In the genomic region with DNA sequence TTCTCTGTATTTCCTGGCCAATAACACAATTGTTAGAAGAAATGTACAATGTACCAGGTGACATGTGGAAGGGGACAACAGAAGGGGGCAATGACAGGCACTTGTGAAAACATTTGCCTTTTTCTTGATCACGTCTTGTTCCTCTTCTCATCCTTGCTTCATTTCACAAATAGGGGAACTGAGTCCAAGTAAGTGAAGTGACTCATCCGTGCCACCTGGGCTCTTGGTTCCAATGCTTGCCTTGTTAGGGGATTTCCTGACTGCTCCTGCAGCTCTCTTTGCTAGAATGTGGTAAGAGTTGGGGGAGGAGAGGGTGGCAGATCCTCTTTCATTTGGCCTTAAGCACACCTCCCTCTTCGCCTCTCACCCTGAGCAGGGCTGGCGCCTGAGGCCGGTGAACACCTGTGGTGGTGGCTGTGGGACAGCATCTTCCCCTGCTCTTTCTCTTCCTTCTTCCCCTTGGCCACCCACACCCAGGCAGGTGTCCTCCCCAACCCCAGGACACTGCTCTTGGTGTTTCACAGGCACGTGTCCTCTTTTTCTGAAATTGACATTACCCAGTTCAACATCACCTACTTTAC, we compare ENCODE assay signal across 7 cellular contexts.
A peak's percentile ranks its signal among the peaks of the same experiment; 100 is the strongest.
DNase-seq lines count a peak whose midpoint lies in the region; ATAC-seq and FAIRE-seq lines count a peak whose summit lies in the region.

No MANE protein-coding gene starts in this region.

- peaks cover 0 to 2% of the 10 kb centered on the region in 2 donors for H3K9me3 Mint-ChIP-seq in stimulated activated naive B cell treated with anti-CD40 and anti-IgM and Interleukin-4, amounts not matched to agents 10 μg/mL and 1 μg/mL and 100 μg/mL, for 72 hours

- no peaks in the 10 kb centered on the region for H3K36me3 ChIP-seq in effector memory CD4-positive, alpha-beta T cell (ENCODE audit: control insufficient read depth, insufficient read depth, low read length)

- H3K27ac Mint-ChIP-seq in stimulated activated naive B cell treated with anti-CD40 and anti-IgM and Interleukin-4, amounts not matched to agents 10 μg/mL and 1 μg/mL and 100 μg/mL, for 72 hours: peak overlapping the region; percentile 95

- no peaks in the 10 kb centered on the region for H3K27me3 Mint-ChIP-seq in stimulated activated naive B cell treated with anti-CD40 and anti-IgM and Interleukin-4, amounts not matched to agents 10 μg/mL and 1 μg/mL and 100 μg/mL, for 72 hours

- H3K4me1 ChIP-seq in effector memory CD4-positive, alpha-beta T cell (ENCODE audit: control insufficient read depth, insufficient read depth, low read length, poor library complexity, severe bottlenecking): peaks cover 2% of the 10 kb centered on the region

- DNase-seq in GM19239 (ENCODE audit: insufficient read length, low spot score): no peak
- peak; percentile 9 for DNase-seq in T follicular helper cell (ENCODE audit: low read depth)
- peak in 2 of 3 donors; percentile 17 to 25 for DNase-seq in effector memory CD4-positive, alpha-beta T cell
- DNase-seq in stimulated activated naive B cell treated with anti-CD40 and anti-IgM and Interleukin-4, amounts not matched to agents 10 μg/mL and 1 μg/mL and 100 μg/mL, for 72 hours: peak; percentile 95
- no peak for DNase-seq in effector CD8-positive, alpha-beta T cell (lab: John Stamatoyannopoulos, UW)
- no peak for DNase-seq in amygdala (lab: John Stamatoyannopoulos, UW)

- peaks cover 55 to 84% of the 10 kb centered on the region in 2 donors for H3K4me1 Mint-ChIP-seq in stimulated activated naive B cell treated with anti-CD40 and anti-IgM and Interleukin-4, amounts not matched to agents 10 μg/mL and 1 μg/mL and 100 μg/mL, for 72 hours

- H3K27ac ChIP-seq in effector memory CD4-positive, alpha-beta T cell (ENCODE audit: insufficient read depth, low read length, poor library complexity, severe bottlenecking): no peak overlapping the region

- H3K4me3 ChIP-seq in effector memory CD4-positive, alpha-beta T cell (ENCODE audit: insufficient read depth, low read depth, low read length, poor library complexity, severe bottlenecking): no peak overlapping the region

- peak; percentile 96 for FAIRE-seq in GM19239 (lab: Jason Lieb, UNC)

- peak; percentile 88 for ATAC-seq in HG03108 (IDR thresholded peaks at IDR 0.05; ENCODE audit: unreplicated experiment)
- peak; percentile 88 to 90 for ATAC-seq in stimulated activated naive B cell treated with anti-CD40 and anti-IgM and Interleukin-4, amounts not matched to agents 10 μg/mL and 1 μg/mL and 100 μg/mL, for 72 hours (replicated peaks)

- peaks cover 23 to 29% of the 10 kb centered on the region in 2 donors for H3K36me3 Mint-ChIP-seq in stimulated activated naive B cell treated with anti-CD40 and anti-IgM and Interleukin-4, amounts not matched to agents 10 μg/mL and 1 μg/mL and 100 μg/mL, for 72 hours

- H3K27me3 ChIP-seq in effector memory CD4-positive, alpha-beta T cell (replicated peaks; ENCODE audit: control insufficient read depth, insufficient read depth, low read length, poor library complexity, severe bottlenecking): no peaks in the 10 kb centered on the region

- peak overlapping the region; percentile 11 to 26 for H3K4me3 Mint-ChIP-seq in stimulated activated naive B cell treated with anti-CD40 and anti-IgM and Interleukin-4, amounts not matched to agents 10 μg/mL and 1 μg/mL and 100 μg/mL, for 72 hours

- no peaks in the 10 kb centered on the region for H3K9me3 ChIP-seq in effector memory CD4-positive, alpha-beta T cell (ENCODE audit: control insufficient read depth, low read length)

Comparison
In these comparisons a context has a peak if more than half of its experiments do, and no peak if none do; other contexts are left out.
1. DNase-seq: peak in T follicular helper cell (single experiment), effector memory CD4-positive, alpha-beta T cell (2 of 3) and stimulated activated naive B cell treated with anti-CD40 and anti-IgM and Interleukin-4, amounts not matched to agents 10 μg/mL and 1 μg/mL and 100 μg/mL, for 72 hours (single experiment); none in GM19239 (single experiment), effector CD8-positive, alpha-beta T cell (single experiment) and amygdala (0 of 56).